8 cellular contexts compared by ENCODE assay signal in genomic region chr13:102580552-102581169, GRCh38. TPM values are rescaled to one million over a fixed set of nuclear protein-coding genes. Genes with fewer than 3 reads are reported as not detected.
DNase-seq lines count a peak whose midpoint lies in the region; ATAC-seq, FAIRE-seq and TF ChIP-seq lines count a peak whose summit lies in the region.

No MANE protein-coding gene starts in this region.

- DNase-seq in activated naive CD4-positive, alpha-beta T cell treated with anti-CD3 and anti-CD28 coated beads for 36 hours = peak; percentile 53
- no peak for DNase-seq in activated naive CD4-positive, alpha-beta T cell treated with anti-CD3 and anti-CD28 coated beads, Interleukin-2, amount 50 U/mL, for 16 hours
- DNase-seq in LNCaP clone FGC (ENCODE audit: low read depth) (peak; percentile 46), Peyer's patch (peak in 1 of 3 donors; percentile 52), transverse colon (no peak)

- H3K27ac ChIP-seq in Peyer's patch (no peak overlapping the region), liver (ENCODE audit: low read depth in 1 of 2, low read length in 2 of 2) (no peak overlapping the region), transverse colon (no peak overlapping the region)

- H3K4me3 Mint-ChIP-seq in activated naive CD4-positive, alpha-beta T cell treated with anti-CD3 and anti-CD28 coated beads for 36 hours = no peak overlapping the region

- H3K27ac Mint-ChIP-seq in activated naive CD4-positive, alpha-beta T cell treated with anti-CD3 and anti-CD28 coated beads for 36 hours = no peak overlapping the region

- CTCF ChIA-PET in activated naive CD4-positive, alpha-beta T cell treated with anti-CD3 and anti-CD28 coated beads for 36 hours (lab: Charles Lee) = interaction anchor here (0.6 to 2.2 kb wide), 14 partner anchors 9 to 290 kb away, joined by 3 to 10 read pairs (median 4); no protein-coding TSS in a partner anchor

- H3K27me3 ChIP-seq in Peyer's patch (no peaks in the 10 kb centered on the region), liver (ENCODE audit: control insufficient read depth in 4 of 4, insufficient read depth in 4 of 4, low read length in 3 of 4) (no peaks in the 10 kb centered on the region), transverse colon (no peaks in the 10 kb centered on the region)

- no peak overlapping the region for H3K4me3 ChIP-seq in LNCaP clone FGC (ENCODE audit: low read depth, low read length)
- no peak overlapping the region for H3K4me3 ChIP-seq in Peyer's patch
- no peak overlapping the region for H3K4me3 ChIP-seq in liver (ENCODE audit: low read depth in 1 of 3, low read length in 3 of 3)
- no peak overlapping the region for H3K4me3 ChIP-seq in transverse colon

- in situ Hi-C loops in transverse colon (cut with MboI; ENCODE audit: low pct_ligation_motif_present in 1 of 4, low pct_unique_long_range_greater_than_20kb in 1 of 4, low sequenced_read_pairs in 3 of 4) = loop anchor here in 1 of 4 donors (10.0 kb wide), 1 partner anchor 264 kb away; the partner anchor contains the start of gene ERCC5

- FAIRE-seq in colon (lab: Jason Lieb, UNC) = peak; percentile 58

- H3K27me3 Mint-ChIP-seq in activated naive CD4-positive, alpha-beta T cell treated with anti-CD3 and anti-CD28 coated beads for 36 hours (ENCODE audit: low read depth) = peaks cover 3% of the 10 kb centered on the region

- TF ChIP-seq POLR2A in Peyer's patch (IDR thresholded peaks at IDR 0.05) = no peak
- no peak for TF ChIP-seq POLR2A in transverse colon (IDR thresholded peaks at IDR 0.05)

- no peak for TF ChIP-seq EP300 in transverse colon (IDR thresholded peaks at IDR 0.05; ENCODE audit: low read depth)

- peaks cover 5% of the 10 kb centered on the region for H3K4me1 Mint-ChIP-seq in activated naive CD4-positive, alpha-beta T cell treated with anti-CD3 and anti-CD28 coated beads for 36 hours (ENCODE audit: low read depth)

- no peaks in the 10 kb centered on the region for H3K36me3 ChIP-seq in Peyer's patch
- H3K36me3 ChIP-seq in liver (ENCODE audit: control insufficient read depth in 4 of 4, insufficient read depth in 3 of 4, low read depth in 1 of 4, low read length in 3 of 4) = no peaks in the 10 kb centered on the region
- H3K36me3 ChIP-seq in transverse colon = no peaks in the 10 kb centered on the region

- 2% methylated on average over 5 of the region's 5 CpGs for WGBS in liver
- 2 to 3% methylated on average over 5 of the region's 5 CpGs for WGBS in transverse colon (ENCODE audit: low coverage in 1 of 2), 2 donors

- peak; percentile 94 to 96 for TF ChIP-seq RAD21 in liver (IDR thresholded peaks at IDR 0.05)

- H3K4me1 ChIP-seq in Peyer's patch (no peaks in the 10 kb centered on the region), liver (ENCODE audit: control insufficient read depth in 4 of 4, insufficient read depth in 4 of 4, low read length in 3 of 4) (peaks cover 0 to 3% (median 0%) of the 10 kb centered on the region in 4 donors), transverse colon (no peaks in the 10 kb centered on the region)

- no peaks in the 10 kb centered on the region for H3K9me3 Mint-ChIP-seq in activated naive CD4-positive, alpha-beta T cell treated with anti-CD3 and anti-CD28 coated beads for 36 hours

- H3K36me3 Mint-ChIP-seq in activated naive CD4-positive, alpha-beta T cell treated with anti-CD3 and anti-CD28 coated beads for 36 hours (ENCODE audit: low read depth) = no peaks in the 10 kb centered on the region

- peak; percentile 61 for ATAC-seq in GM21723 (IDR thresholded peaks at IDR 0.05; ENCODE audit: unreplicated experiment)

- intact Hi-C loops in activated naive CD4-positive, alpha-beta T cell treated with anti-CD3 and anti-CD28 coated beads for 36 hours (cut with micrococcal nuclease) = loop anchor here (1.0 to 10.0 kb wide), 4 partner anchors 145 to 564 kb away; no protein-coding TSS in a partner anchor
- intact Hi-C loops in transverse colon (cut with DNase I; ENCODE audit: low total_unique reads) = no loop called here

- no peak overlapping the region for H3K9ac ChIP-seq in liver (ENCODE audit: low read depth in 1 of 2, low read length in 2 of 2)

- TF ChIP-seq CTCF in LNCaP clone FGC (IDR thresholded peaks at IDR 0.05; ENCODE audit: control insufficient read depth, extremely low read depth, insufficient read depth) = peak; percentile 55
- TF ChIP-seq CTCF in Peyer's patch (IDR thresholded peaks at IDR 0.05) = peak; percentile 56 to 80 (median 77)
- TF ChIP-seq CTCF in liver (IDR thresholded peaks at IDR 0.05; ENCODE audit: low read depth, low read length, missing input control) = peak; percentile 75
- TF ChIP-seq CTCF in transverse colon (IDR thresholded peaks at IDR 0.05) = peak; percentile 66 to 74 (median 68)

- H3K9me3 ChIP-seq in Peyer's patch (no peaks in the 10 kb centered on the region), liver (ENCODE audit: control insufficient read depth in 4 of 4, low read length in 3 of 4) (no peaks in the 10 kb centered on the region), transverse colon (no peaks in the 10 kb centered on the region)

TF ChIP-seq in liver, 16 proteins besides CTCF, POLR2A, EP300 and RAD21:
- TF ChIP-seq FOXA2 (IDR thresholded peaks at IDR 0.05) (no peak), ATF3 (IDR thresholded peaks at IDR 0.05) (no peak), REST (IDR thresholded peaks at IDR 0.05) (no peak), TAF1 (conservative IDR thresholded peaks at IDR 0.05) (no peak), YY1 (IDR thresholded peaks at IDR 0.05) (no peak), GABPA (IDR thresholded peaks at IDR 0.05 in 1 of 2, conservative IDR thresholded peaks at IDR 0.05 in 1 of 2) (no peak), NR2F2 (IDR thresholded peaks at IDR 0.05) (no peak), FOXA1 (IDR thresholded peaks at IDR 0.05) (no peak), SP1 (IDR thresholded peaks at IDR 0.05) (no peak), JUND (IDR thresholded peaks at IDR 0.05) (no peak)

RNA-seq across cellular contexts. Expression of gene TPP2, which starts 16.1 kb away (rescaled TPM):
- 10 to 100 TPM; 51.9 to 54.7 TPM for total RNA-seq in activated naive CD4-positive, alpha-beta T cell treated with anti-CD3 and anti-CD28 coated beads for 36 hours
- total RNA-seq in Peyer's patch = 10 to 100 TPM; 20.0 to 52.0 (median 28.6) TPM
- 10 to 100 TPM; 28.2 to 55.6 TPM for total RNA-seq in liver
- polyA plus RNA-seq in liver = 10 to 100 TPM; 14.0 to 16.6 TPM
- total RNA-seq in transverse colon = 10 to 100 TPM; 19.1 to 47.8 (median 30.3) TPM

Comparison
In these comparisons a context has a peak if more than half of its experiments do, and no peak if none do; other contexts are left out.
1. DNase-seq: peak in activated naive CD4-positive, alpha-beta T cell treated with anti-CD3 and anti-CD28 coated beads for 36 hours (single experiment) and LNCaP clone FGC (single experiment); none in activated naive CD4-positive, alpha-beta T cell treated with anti-CD3 and anti-CD28 coated beads, Interleukin-2, amount 50 U/mL, for 16 hours (single experiment) and transverse colon (single experiment).
2. Peak in every context shown above with its lines, with median percentiles within 50 percentile points of each other: CTCF ChIP-seq.